ENCODE assay signal across 12 cellular contexts in genomic region chr14:68694516-68695235, GRCh38.
DNase-seq lines count a peak whose midpoint lies in the region; ATAC-seq and TF ChIP-seq lines count a peak whose summit lies in the region.
"Had no signal": no experiment of that assay in that cellular context is flagged by ENCODE, and none has a peak within 500 bp of the region (broad histone marks: within the 10 kb centered on the region; RNA-seq: fewer than 3 reads in every experiment).

No MANE protein-coding gene starts in this region.

- no peak overlapping the region for H3K4me3 Mint-ChIP-seq in activated naive CD8-positive, alpha-beta T cell
- H3K4me3 Mint-ChIP-seq in activated naive CD8-positive, alpha-beta T cell treated with anti-CD3 and anti-CD28 coated beads for 36 hours: no peak overlapping the region
- H3K4me3 Mint-ChIP-seq in activated CD4-positive, alpha-beta memory T cell treated with anti-CD3 and anti-CD28 coated beads, Interleukin-2, amount 10 ng/mL, durations not matched to agents 7 days and 5 days: no peak overlapping the region
- peak overlapping the region; percentile 29 to 84 (median 38) for H3K4me3 Mint-ChIP-seq in immature natural killer cell

- H3K36me3 Mint-ChIP-seq in activated naive CD8-positive, alpha-beta T cell: no peaks in the 10 kb centered on the region
- H3K36me3 Mint-ChIP-seq in activated naive CD8-positive, alpha-beta T cell treated with anti-CD3 and anti-CD28 coated beads for 36 hours: no peaks in the 10 kb centered on the region
- no peaks in the 10 kb centered on the region for H3K36me3 Mint-ChIP-seq in activated CD4-positive, alpha-beta memory T cell treated with anti-CD3 and anti-CD28 coated beads, Interleukin-2, amount 10 ng/mL, durations not matched to agents 7 days and 5 days (ENCODE audit: low read depth)
- H3K36me3 Mint-ChIP-seq in immature natural killer cell: no peaks in the 10 kb centered on the region

- TF ChIP-seq POLR2A in vagina (IDR thresholded peaks at IDR 0.05): no peak

- CTCF ChIA-PET in activated CD4-positive, alpha-beta memory T cell treated with anti-CD3 and anti-CD28 coated beads, Interleukin-2, amount 10 ng/mL, durations not matched to agents 7 days and 5 days (lab: Charles Lee): interaction anchor here (1.6 kb wide), 1 partner anchor 94 kb away, joined by 6 read pairs; no protein-coding TSS in a partner anchor

- peak overlapping the region; percentile 62 for H3K27ac Mint-ChIP-seq in activated naive CD8-positive, alpha-beta T cell
- no peak overlapping the region for H3K27ac Mint-ChIP-seq in activated naive CD8-positive, alpha-beta T cell treated with anti-CD3 and anti-CD28 coated beads for 36 hours
- peak overlapping the region; percentile 9 for H3K27ac Mint-ChIP-seq in activated CD4-positive, alpha-beta memory T cell treated with anti-CD3 and anti-CD28 coated beads, Interleukin-2, amount 10 ng/mL, durations not matched to agents 7 days and 5 days
- peak overlapping the region; percentile 60 to 95 (median 81) for H3K27ac Mint-ChIP-seq in immature natural killer cell

- no peaks in the 10 kb centered on the region for H3K9me3 ChIP-seq in vagina
- H3K9me3 ChIP-seq: esophagus muscularis mucosa, upper lobe of left lung had no signal

- peaks cover 18% of the 10 kb centered on the region for H3K4me1 Mint-ChIP-seq in activated naive CD8-positive, alpha-beta T cell (ENCODE audit: low read depth)
- peaks cover 15% of the 10 kb centered on the region for H3K4me1 Mint-ChIP-seq in activated naive CD8-positive, alpha-beta T cell treated with anti-CD3 and anti-CD28 coated beads for 36 hours
- H3K4me1 Mint-ChIP-seq in activated CD4-positive, alpha-beta memory T cell treated with anti-CD3 and anti-CD28 coated beads, Interleukin-2, amount 10 ng/mL, durations not matched to agents 7 days and 5 days: peaks cover 17% of the 10 kb centered on the region
- peaks cover 26 to 40% of the 10 kb centered on the region in 2 donors for H3K4me1 Mint-ChIP-seq in immature natural killer cell

- no peaks in the 10 kb centered on the region for H3K27me3 Mint-ChIP-seq in activated naive CD8-positive, alpha-beta T cell
- no peaks in the 10 kb centered on the region for H3K27me3 Mint-ChIP-seq in activated naive CD8-positive, alpha-beta T cell treated with anti-CD3 and anti-CD28 coated beads for 36 hours
- no peaks in the 10 kb centered on the region for H3K27me3 Mint-ChIP-seq in activated CD4-positive, alpha-beta memory T cell treated with anti-CD3 and anti-CD28 coated beads, Interleukin-2, amount 10 ng/mL, durations not matched to agents 7 days and 5 days
- H3K27me3 Mint-ChIP-seq in immature natural killer cell (ENCODE audit: low read depth in 3 of 3): peaks cover 0 to 4% (median 2%) of the 10 kb centered on the region in 3 donors

- TF ChIP-seq CTCF in vagina (IDR thresholded peaks at IDR 0.05): no peak

- ATAC-seq in GM19397 (IDR thresholded peaks at IDR 0.05; ENCODE audit: unreplicated experiment): no peak

- H3K9me3 Mint-ChIP-seq in activated naive CD8-positive, alpha-beta T cell (ENCODE audit: low read depth): no peaks in the 10 kb centered on the region
- H3K9me3 Mint-ChIP-seq in activated naive CD8-positive, alpha-beta T cell treated with anti-CD3 and anti-CD28 coated beads for 36 hours: no peaks in the 10 kb centered on the region
- H3K9me3 Mint-ChIP-seq in activated CD4-positive, alpha-beta memory T cell treated with anti-CD3 and anti-CD28 coated beads, Interleukin-2, amount 10 ng/mL, durations not matched to agents 7 days and 5 days: peaks cover 2% of the 10 kb centered on the region
- peaks cover 0 to 1% (median 0%) of the 10 kb centered on the region in 6 donors for H3K9me3 Mint-ChIP-seq in immature natural killer cell
- H3K9me3 Mint-ChIP-seq: activated T-helper 1 cell treated with anti-CD3 and anti-CD28 coated beads, Interleukin-12 subunit alpha, Interleukin-12 subunit beta, Interleukin-2, Interleukin-4 antibody, amounts not matched to agents 30 ng/mL and 10 ng/mL and 1 ng/mL, durations not matched to agents 14 hours and 24 hours and 36 hours had no signal

- H3K4me1 ChIP-seq in vagina: peaks cover 18% of the 10 kb centered on the region

- no peak for DNase-seq in activated naive CD8-positive, alpha-beta T cell treated with anti-CD3 and anti-CD28 coated beads for 36 hours
- no peak for DNase-seq in activated CD4-positive, alpha-beta memory T cell treated with anti-CD3 and anti-CD28 coated beads, Interleukin-2, amount 10 ng/mL, durations not matched to agents 7 days and 5 days
- DNase-seq in immature natural killer cell (no peak), vagina (ENCODE audit: extremely low spot score in 2 of 2) (no peak), SHP77 treated with DMSO at 0.1 percent for 48 hours (lab: John Stamatoyannopoulos, UW) (no peak)
- DNase-seq in activated CD4-positive, alpha-beta T cell treated with anti-CD3 and anti-CD28 coated beads, Interleukin-2, amount 50 U/mL, for 48 hours: no peak
- DNase-seq: AML-193 had no signal

- no peak overlapping the region for H3K4me3 ChIP-seq in vagina
- H3K4me3 ChIP-seq: esophagus muscularis mucosa, upper lobe of left lung had no signal

- intact Hi-C loops in vagina (cut with DNase I): no loop called here

- peak overlapping the region; percentile 42 for H3K27ac ChIP-seq in vagina

- H3K27me3 ChIP-seq in vagina: no peaks in the 10 kb centered on the region
- H3K27me3 ChIP-seq: esophagus muscularis mucosa, upper lobe of left lung had no signal

- no peaks in the 10 kb centered on the region for H3K36me3 ChIP-seq in vagina
- H3K36me3 ChIP-seq: esophagus muscularis mucosa, upper lobe of left lung had no signal

- POLR2A ChIA-PET in activated CD4-positive, alpha-beta memory T cell treated with anti-CD3 and anti-CD28 coated beads, Interleukin-2, amount 10 ng/mL, durations not matched to agents 7 days and 5 days (lab: Charles Lee): interaction anchor here (0.6 to 2.2 kb wide), 4 partner anchors 9 to 101 kb away, joined by 3 to 12 read pairs (median 5); no protein-coding TSS in a partner anchor

Comparison
In these comparisons a context has a peak if more than half of its experiments do, and no peak if none do; other contexts are left out.
1. H3K4me3 Mint-ChIP-seq: peak in immature natural killer cell (5 of 5); none in activated naive CD8-positive, alpha-beta T cell (single experiment), activated naive CD8-positive, alpha-beta T cell treated with anti-CD3 and anti-CD28 coated beads for 36 hours (single experiment) and activated CD4-positive, alpha-beta memory T cell treated with anti-CD3 and anti-CD28 coated beads, Interleukin-2, amount 10 ng/mL, durations not matched to agents 7 days and 5 days (single experiment).